ENCODE assay signal across 26 cellular contexts in genomic region chr6:90989763-90990162, GRCh38.
"Had no signal": no experiment of that assay in that cellular context is flagged by ENCODE, and none has a peak within 500 bp of the region (broad histone marks: within the 10 kb centered on the region; RNA-seq: fewer than 3 reads in every experiment).

No MANE protein-coding gene starts in this region.

- ATAC-seq: foreskin keratinocyte; left cardiac atrium; left ventricle myocardium superior; natural killer cell treated with Interleukin-12 subunit alpha and Interleukin-12 subunit beta and Interleukin-15 and Interleukin-18, amount 100 ng/mL, for 72 hours; stimulated activated naive B cell treated with anti-CD40 and anti-IgM and Interleukin-4, amounts not matched to agents 10 μg/mL and 1 μg/mL and 100 μg/mL, for 72 hours; stimulated activated naive CD8-positive, alpha-beta T cell treated with anti-CD3 and anti-CD28 coated beads, Interleukin-15, amount 100 ng/mL, for 72 hours; upper lobe of right lung had no signal

- H3K36me3 ChIP-seq: neural progenitor cell, ovary, right atrium auricular region, sigmoid colon, tibial nerve, upper lobe of right lung had no signal

- H3K4me3 ChIP-seq: hepatocyte, lung, neural progenitor cell, ovary, right atrium auricular region, sigmoid colon, skin epidermis, testis, tibial nerve, upper lobe of right lung had no signal

- H3K4me1 ChIP-seq: foreskin keratinocyte, neural progenitor cell, right atrium auricular region, sigmoid colon, testis, tibial nerve, upper lobe of right lung had no signal

- H3K27me3 ChIP-seq: foreskin keratinocyte, hepatocyte, neural progenitor cell, ovary, right atrium auricular region, sigmoid colon, testis, tibial nerve, upper lobe of right lung had no signal

- H2AFZ ChIP-seq: hepatocyte, neural progenitor cell had no signal

- DNase-seq: effector CD4-positive, alpha-beta T cell; endodermal cell; erythroblast; foreskin keratinocyte; head of caudate nucleus; kidney; left cardiac atrium; left ventricle myocardium superior; mesenchymal stem cell; midbrain; nucleus accumbens; ovary; sigmoid colon; stimulated activated CD4-positive, alpha-beta T cell treated with anti-CD3 and anti-CD28 coated beads, Interleukin-2, amount 100 ng/mL, for 24 hours; stimulated activated CD4-positive, alpha-beta T cell treated with anti-CD3 and anti-CD28 coated beads, Interleukin-4, amount 100 ng/mL, for 4 hours; stimulated activated naive B cell treated with anti-CD40 and anti-IgM and Interleukin-4, amounts not matched to agents 10 μg/mL and 1 μg/mL and 100 μg/mL, for 72 hours; stimulated activated naive CD8-positive, alpha-beta T cell treated with anti-CD3 and anti-CD28 coated beads, Interleukin-15, amount 100 ng/mL, for 72 hours; testis; upper lobe of right lung had no signal

- H3K79me2 ChIP-seq: hepatocyte had no signal

- H3K27ac ChIP-seq: foreskin keratinocyte, hepatocyte, neural progenitor cell, ovary, right atrium auricular region, sigmoid colon, skin epidermis, testis, tibial nerve, upper lobe of right lung had no signal
